Comparison of ENCODE assay signal across 8 cellular contexts in the genomic region with DNA sequence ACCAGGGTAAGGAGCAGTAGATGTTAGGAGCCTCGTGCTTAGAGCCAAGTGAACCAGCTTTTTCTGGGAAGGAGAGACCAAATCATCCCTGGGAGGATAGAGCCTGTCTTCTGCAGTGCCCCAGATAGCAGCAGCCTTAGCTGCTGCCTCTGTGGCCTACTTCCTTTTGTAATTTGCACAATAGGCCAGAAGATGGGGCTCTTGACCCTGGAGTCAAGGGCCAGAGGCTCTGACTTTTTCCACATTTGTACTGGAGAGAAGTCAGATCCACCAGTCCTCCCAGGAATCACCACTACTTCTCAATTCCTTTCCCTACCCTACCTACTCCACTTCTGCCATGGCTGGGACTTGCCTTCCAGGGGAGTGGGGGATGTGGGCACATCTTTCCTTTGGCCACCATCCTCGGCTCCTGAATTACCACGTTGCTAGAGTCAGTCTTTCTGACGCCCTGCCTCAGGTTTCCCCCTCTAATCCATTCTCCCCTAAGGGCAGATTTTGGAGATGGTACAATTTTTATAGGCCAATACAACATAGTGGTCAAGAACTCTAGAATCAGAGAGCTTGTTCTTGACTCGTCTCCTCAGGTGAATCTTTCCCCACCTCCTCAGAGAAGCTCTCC. TPM values are rescaled to one million over a fixed set of nuclear protein-coding genes. Genes with fewer than 3 reads are reported as not detected.
DNase-seq lines count a peak whose midpoint lies in the region; ATAC-seq, FAIRE-seq and TF ChIP-seq lines count a peak whose summit lies in the region.

No MANE protein-coding gene starts in this region.

- no peak overlapping the region for H3K9ac ChIP-seq in Loucy (ENCODE audit: low read depth, low read length, poor library complexity, severe bottlenecking)
- no peak overlapping the region for H3K9ac ChIP-seq in smooth muscle cell (ENCODE audit: low read depth)

- peak; percentile 79 for TF ChIP-seq CTCF in Loucy (conservative IDR thresholded peaks at IDR 0.05; ENCODE audit: low read length)
- TF ChIP-seq CTCF in smooth muscle cell (IDR thresholded peaks at IDR 0.05; ENCODE audit: borderline replicate concordance, insufficient read depth, poor library complexity, severe bottlenecking) = peak; percentile 77

- H3K79me2 ChIP-seq in Loucy (ENCODE audit: insufficient read depth, low read length) (peaks cover 14% of the 10 kb centered on the region), smooth muscle cell (ENCODE audit: low read depth) (no peaks in the 10 kb centered on the region)

- H3K4me3 ChIP-seq in Loucy (ENCODE audit: low read length, poor library complexity, severe bottlenecking) = no peak overlapping the region
- H3K4me3 ChIP-seq in smooth muscle cell = no peak overlapping the region

- H3K27me3 ChIP-seq in Loucy (ENCODE audit: insufficient read depth, low read length, poor library complexity, severe bottlenecking) (no peaks in the 10 kb centered on the region), smooth muscle cell (ENCODE audit: low read depth) (no peaks in the 10 kb centered on the region)

- DNase-seq in GDM1 (lab: John Stamatoyannopoulos, UW) = peak; percentile 41
- DNase-seq in RCC 7860 (ENCODE audit: low spot score) = peak; percentile 45
- peak; percentile 60 for DNase-seq in hepatic stellate cell (ENCODE audit: low spot score)
- DNase-seq in smooth muscle cell (lab: John Stamatoyannopoulos, UW; ENCODE audit: unreplicated experiment) = no peak

- H3K4me1 ChIP-seq in Loucy (ENCODE audit: insufficient read depth, low read length, poor library complexity, severe bottlenecking) = peaks cover 37% of the 10 kb centered on the region
- H3K4me1 ChIP-seq in smooth muscle cell (ENCODE audit: low read depth) = peaks cover 7% of the 10 kb centered on the region

- no peak for FAIRE-seq in RCC 7860 (lab: Jason Lieb, UNC)

- H3K9me3 ChIP-seq in Loucy (ENCODE audit: insufficient read depth, low read depth, low read length) (no peaks in the 10 kb centered on the region), smooth muscle cell (replicated peaks; ENCODE audit: low read depth) (no peaks in the 10 kb centered on the region)

- ATAC-seq in GM19035 (IDR thresholded peaks at IDR 0.05; ENCODE audit: unreplicated experiment) (no peak), GM21367 (IDR thresholded peaks at IDR 0.05; ENCODE audit: unreplicated experiment) (no peak)

- H3K27ac ChIP-seq in angular gyrus (ENCODE audit: low read depth, low read length) (peak overlapping the region; percentile 43), smooth muscle cell (ENCODE audit: low read depth) (no peak overlapping the region)

- H3K4me2 ChIP-seq in Loucy (ENCODE audit: low read depth, low read length, poor library complexity, severe bottlenecking) (no peak overlapping the region), smooth muscle cell (no peak overlapping the region)

- H3K36me3 ChIP-seq in Loucy (ENCODE audit: insufficient read depth, low read length) = no peaks in the 10 kb centered on the region
- no peaks in the 10 kb centered on the region for H3K36me3 ChIP-seq in smooth muscle cell (ENCODE audit: low read depth)

- peaks cover 1% of the 10 kb centered on the region for H4K20me1 ChIP-seq in Loucy (ENCODE audit: insufficient read depth, low read length, poor library complexity, severe bottlenecking)
- H4K20me1 ChIP-seq in smooth muscle cell (ENCODE audit: low read depth) = no peaks in the 10 kb centered on the region

- WGBS in smooth muscle cell (ENCODE audit: low lambda C conversion rate) = 75% methylated on average over 5 of the region's 5 CpGs

- no peak overlapping the region for H2AFZ ChIP-seq in Loucy (ENCODE audit: low read length)
- no peak overlapping the region for H2AFZ ChIP-seq in smooth muscle cell (ENCODE audit: low read depth)

- no peaks in the 10 kb centered on the region for H3K9me2 ChIP-seq in Loucy (replicated peaks; ENCODE audit: low read depth, low read length)

- no peaks in the 10 kb centered on the region for H3F3A ChIP-seq in Loucy (ENCODE audit: low read depth)
- H3F3A ChIP-seq in smooth muscle cell (ENCODE audit: low read depth) = no peaks in the 10 kb centered on the region

RNA-seq across cellular contexts. Expression of a gene that starts 3.3 kb away (rescaled TPM):
- total RNA-seq in smooth muscle cell = 2.2 and 5.2 TPM in 2 replicates
- polyA plus RNA-seq in smooth muscle cell = 1.00 and 1.3 TPM in 2 replicates

RNA-seq across cellular contexts. Expression of a gene that starts 30.2 kb away (rescaled TPM):
- 38.5 and 55.6 TPM in 2 replicates for total RNA-seq in smooth muscle cell
- 7.8 and 31.2 TPM in 2 replicates for polyA plus RNA-seq in smooth muscle cell
